In genomic region chr1:98398092-98398491, GRCh38 we compare ENCODE assay signal across 17 cellular contexts.
DNase-seq lines count a peak whose midpoint lies in the region; ATAC-seq and TF ChIP-seq lines count a peak whose summit lies in the region.
"Had no signal": no experiment of that assay in that cellular context is flagged by ENCODE, and none has a peak within 500 bp of the region (broad histone marks: within the 10 kb centered on the region; RNA-seq: fewer than 3 reads in every experiment).

No MANE protein-coding gene starts in this region.

- 0 out of 2 replicates have a peak overlapping the region, but pooled peaks have one; percentile 18 for H2AFZ ChIP-seq in PC-3 (ENCODE audit: low read length)

- H3K4me3 ChIP-seq in PC-3 (ENCODE audit: low read length): no peak overlapping the region
- H3K4me3 ChIP-seq: BLaER1 treated with 17β-estradiol and CSF1 and Interleukin-3, amounts not matched to agents 10 nM and 100 nM; GM12878 had no signal

- no peaks in the 10 kb centered on the region for H3K36me3 Mint-ChIP-seq in effector memory CD8-positive, alpha-beta T cell (ENCODE audit: insufficient read depth)
- H3K36me3 Mint-ChIP-seq: T-cell had no signal

- CTCF ChIA-PET in PC-3 (lab: Charles Lee): no interaction called here

- H3K9me2 ChIP-seq in PC-3 (replicated peaks; ENCODE audit: low read length): no peaks in the 10 kb centered on the region

- intact Hi-C loops in PC-3 (cut with micrococcal nuclease): no loop called here

- peak overlapping the region; percentile 16 to 36 for H3K4me3 Mint-ChIP-seq in effector memory CD8-positive, alpha-beta T cell
- H3K4me3 Mint-ChIP-seq: CD8-positive, alpha-beta memory T cell; T-cell had no signal

- no peak for TF ChIP-seq RAD21 in Ishikawa (IDR thresholded peaks at IDR 0.05; ENCODE audit: low read depth)

- no peaks in the 10 kb centered on the region for H3K27me3 Mint-ChIP-seq in effector memory CD8-positive, alpha-beta T cell
- H3K27me3 Mint-ChIP-seq: CD8-positive, alpha-beta memory T cell; T-cell had no signal

- H4K20me1 ChIP-seq in PC-3 (ENCODE audit: low read length): no peaks in the 10 kb centered on the region
- H4K20me1 ChIP-seq: BLaER1 treated with 17β-estradiol and CSF1 and Interleukin-3, amounts not matched to agents 10 nM and 100 nM had no signal

- no peaks in the 10 kb centered on the region for H3K27me3 ChIP-seq in PC-3 (ENCODE audit: low read length)
- H3K27me3 ChIP-seq: BLaER1 treated with 17β-estradiol and CSF1 and Interleukin-3, amounts not matched to agents 10 nM and 100 nM had no signal

- ATAC-seq in PC-3 (no peak), GM21367 (IDR thresholded peaks at IDR 0.05; ENCODE audit: unreplicated experiment) (no peak)
- no peak for ATAC-seq in effector memory CD8-positive, alpha-beta T cell (replicated peaks)
- ATAC-seq: GM12878, T-cell had no signal

- no peak overlapping the region for H3K27ac ChIP-seq in PC-3 (ENCODE audit: low read length)
- H3K27ac ChIP-seq: 22Rv1; BLaER1 treated with 17β-estradiol and CSF1 and Interleukin-3, amounts not matched to agents 10 nM and 100 nM had no signal

- peak overlapping the region in 1 of 2 donors; percentile 60 for H3K27ac Mint-ChIP-seq in effector memory CD8-positive, alpha-beta T cell
- H3K27ac Mint-ChIP-seq: T-cell had no signal

- no peaks in the 10 kb centered on the region for H3F3A ChIP-seq in PC-3 (ENCODE audit: low read length, unreplicated experiment)

- TF ChIP-seq CTCF in PC-3 (conservative IDR thresholded peaks at IDR 0.05; ENCODE audit: low read depth, low read length): no peak

- no peak for TF ChIP-seq EP300 in Ishikawa (IDR thresholded peaks at IDR 0.05; ENCODE audit: borderline replicate concordance)

- no peaks in the 10 kb centered on the region for H3K36me3 ChIP-seq in PC-3 (ENCODE audit: low read depth, low read length)
- H3K36me3 ChIP-seq: BLaER1 treated with 17β-estradiol and CSF1 and Interleukin-3, amounts not matched to agents 10 nM and 100 nM had no signal

- H3K4me1 ChIP-seq in PC-3 (ENCODE audit: insufficient read depth, low read length): no peaks in the 10 kb centered on the region

- H3K9ac ChIP-seq in PC-3 (ENCODE audit: low read length): no peak overlapping the region
- H3K9ac ChIP-seq: BLaER1 treated with 17β-estradiol and CSF1 and Interleukin-3, amounts not matched to agents 10 nM and 100 nM had no signal

- H3K9me3 Mint-ChIP-seq in effector memory CD8-positive, alpha-beta T cell: no peaks in the 10 kb centered on the region
- H3K9me3 Mint-ChIP-seq: T-cell had no signal

- H3K9me3 ChIP-seq in PC-3 (ENCODE audit: low read length): no peaks in the 10 kb centered on the region
- H3K9me3 ChIP-seq: BLaER1 treated with 17β-estradiol and CSF1 and Interleukin-3, amounts not matched to agents 10 nM and 100 nM had no signal

- BruUV-seq in PC-3 (replicated peaks; lab: Mats Ljungman, UMichigan): no TSS peak

- H3K4me2 ChIP-seq in PC-3 (ENCODE audit: low read length): no peak overlapping the region

- H3K79me2 ChIP-seq in PC-3 (ENCODE audit: low read length): no peaks in the 10 kb centered on the region

- POLR2A ChIA-PET in PC-3 (lab: Charles Lee; ENCODE audit: unreplicated experiment): no interaction called here

- H3K4me1 Mint-ChIP-seq in effector memory CD8-positive, alpha-beta T cell (ENCODE audit: low read depth in 2 of 2): peaks cover 16 to 25% of the 10 kb centered on the region in 2 donors

- DNase-seq in DMS 273 (lab: John Stamatoyannopoulos, UW; ENCODE audit: unreplicated experiment): peak; percentile 7
- DNase-seq in DMS 273 treated with DMSO at 0.1 percent for 48 hours (lab: John Stamatoyannopoulos, UW): no peak
- no peak for DNase-seq in PC-3
- no peak for DNase-seq in effector memory CD8-positive, alpha-beta T cell
- no peak for DNase-seq in NK-92 treated with Interleukin-12 subunit alpha and Interleukin-12 subunit beta, amount 100 ng/mL, for 24 hours (lab: John Stamatoyannopoulos, UW)
- no peak for DNase-seq in NCI-H2171 (lab: John Stamatoyannopoulos, UW)
- DNase-seq: CD8-positive, alpha-beta memory T cell; GDM1; Karpas-422; NCI-H187; NCI-H510A; T-cell had no signal

TF ChIP-seq in Ishikawa, 13 proteins besides CTCF, POLR2A, EP300 and RAD21:
- TF ChIP-seq ZBTB7A (IDR thresholded peaks at IDR 0.05; ENCODE audit: low read depth) (no peak), USF1 (IDR thresholded peaks at IDR 0.05) (0 out of 2 replicates have a peak, but pooled peaks have one; percentile 11), CEBPB (IDR thresholded peaks at IDR 0.05) (no peak)
